Comparison of ENCODE assay signal across 18 cellular contexts in the genomic region with DNA sequence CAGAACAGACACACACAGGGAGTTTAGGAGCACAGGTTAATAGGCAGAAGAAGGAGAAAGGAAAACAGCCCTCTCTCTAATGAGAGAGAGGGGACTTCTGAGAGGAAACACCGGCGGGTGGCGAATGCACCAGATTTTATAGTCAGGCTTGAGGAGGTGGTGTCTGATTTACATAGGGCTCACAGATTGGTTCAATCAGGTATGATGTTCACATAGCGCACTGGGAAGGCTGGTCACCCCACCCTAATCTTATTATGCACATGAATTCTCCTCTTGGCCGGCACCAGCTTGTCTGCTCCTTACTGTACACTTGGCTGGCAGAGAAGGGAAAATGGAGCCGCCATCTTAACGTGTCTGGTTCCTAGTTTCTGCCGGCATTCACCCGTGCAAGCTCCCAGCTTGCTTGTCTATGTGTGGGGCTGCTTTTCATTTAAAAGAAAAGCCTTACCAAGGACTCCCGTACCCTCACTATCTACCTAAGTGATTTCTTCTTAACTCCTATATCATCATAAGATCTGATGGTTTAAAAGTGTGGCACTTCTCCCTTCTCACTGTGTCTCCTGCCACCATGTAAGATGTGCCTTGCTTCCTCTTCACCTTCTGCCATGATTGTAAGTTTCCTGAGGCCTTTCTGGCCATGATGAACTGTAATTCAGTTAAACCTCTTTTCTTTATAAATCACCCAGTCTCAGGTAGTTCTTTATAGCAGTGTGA.
"Had no signal": no experiment of that assay in that cellular context is flagged by ENCODE, and none has a peak within 500 bp of the region (broad histone marks: within the 10 kb centered on the region; RNA-seq: fewer than 3 reads in every experiment).

No MANE protein-coding gene starts in this region.

- H3K27me3 ChIP-seq: ascending aorta, neural progenitor cell, tibial nerve had no signal

- H3K9ac ChIP-seq: neural progenitor cell had no signal

- DNase-seq: activated CD4-positive, alpha-beta memory T cell treated with anti-CD3 and anti-CD28 coated beads, Interleukin-2, amount 10 ng/mL, durations not matched to agents 7 days and 5 days; activated CD4-positive, alpha-beta T cell treated with anti-CD3 and anti-CD28 coated beads for 48 hours; activated CD4-positive, CD25-positive, alpha-beta regulatory T cell; activated CD8-positive, alpha-beta memory T cell treated with anti-CD3 and anti-CD28 coated beads, Interleukin-2, amount 50 U/mL, for 4 hours; activated effector memory CD4-positive, alpha-beta T cell treated with Interleukin-2 at 50 U/mL for 16 hours; activated naive CD4-positive, alpha-beta T cell treated with anti-CD3 and anti-CD28 coated beads, Interleukin-2, amount 10 ng/mL, durations not matched to agents 7 days and 5 days; activated T-cell treated with anti-CD3 and anti-CD28 coated beads, Interleukin-2, amount 50 U/mL, for 4 hours; effector memory CD4-positive, alpha-beta T cell; naive thymus-derived CD4-positive, alpha-beta T cell; right cardiac atrium; T-helper 2 cell had no signal

- H3K4me1 ChIP-seq: ascending aorta, prostate gland, tibial nerve had no signal

- H3K9me3 Mint-ChIP-seq: activated CD4-positive, alpha-beta memory T cell treated with anti-CD3 and anti-CD28 coated beads, Interleukin-2, amount 10 ng/mL, durations not matched to agents 7 days and 5 days; activated naive CD4-positive, alpha-beta T cell treated with anti-CD3 and anti-CD28 coated beads, Interleukin-2, amount 10 ng/mL, durations not matched to agents 7 days and 5 days; activated T-cell treated with anti-CD3 and anti-CD28 coated beads, Interleukin-2, amount 50 U/mL, for 4 hours; dendritic cell treated with granulocyte-macrophage colony-stimulating factor and Interleukin-4, amounts not matched to agents 40 ng/mL and 50 ng/mL, for 4 days; memory B cell; naive thymus-derived CD4-positive, alpha-beta T cell; stimulated activated naive CD8-positive, alpha-beta T cell treated with anti-CD3 and anti-CD28 coated beads, Interleukin-15, Interleukin-2, amounts not matched to agents 100 ng/mL and 50 ng/mL, for 24 hours had no signal

- H3K27me3 Mint-ChIP-seq: memory B cell had no signal

- H3K36me3 Mint-ChIP-seq: activated naive CD4-positive, alpha-beta T cell treated with anti-CD3 and anti-CD28 coated beads, Interleukin-2, amount 10 ng/mL, durations not matched to agents 7 days and 5 days; memory B cell; naive thymus-derived CD4-positive, alpha-beta T cell had no signal

- H3K9me3 ChIP-seq: ascending aorta, prostate gland, tibial nerve had no signal

- H3K4me3 Mint-ChIP-seq: activated CD4-positive, alpha-beta memory T cell treated with anti-CD3 and anti-CD28 coated beads, Interleukin-2, amount 10 ng/mL, durations not matched to agents 7 days and 5 days; activated naive CD4-positive, alpha-beta T cell treated with anti-CD3 and anti-CD28 coated beads, Interleukin-2, amount 10 ng/mL, durations not matched to agents 7 days and 5 days; activated T-cell treated with anti-CD3 and anti-CD28 coated beads, Interleukin-2, amount 50 U/mL, for 4 hours; dendritic cell treated with granulocyte-macrophage colony-stimulating factor and Interleukin-4, amounts not matched to agents 40 ng/mL and 50 ng/mL, for 4 days; memory B cell; naive thymus-derived CD4-positive, alpha-beta T cell; neural progenitor cell; stimulated activated naive CD8-positive, alpha-beta T cell treated with anti-CD3 and anti-CD28 coated beads, Interleukin-15, Interleukin-2, amounts not matched to agents 100 ng/mL and 50 ng/mL, for 24 hours had no signal

- H3K36me3 ChIP-seq: ascending aorta, prostate gland, tibial nerve had no signal

- H3K4me2 ChIP-seq: neural progenitor cell had no signal

- H3K4me3 ChIP-seq: ascending aorta, neural progenitor cell, prostate gland, tibial nerve had no signal

- H3K27ac ChIP-seq: ascending aorta, neural progenitor cell, prostate gland, tibial nerve had no signal

- H3K27ac Mint-ChIP-seq: activated CD4-positive, alpha-beta memory T cell treated with anti-CD3 and anti-CD28 coated beads, Interleukin-2, amount 10 ng/mL, durations not matched to agents 7 days and 5 days; activated naive CD4-positive, alpha-beta T cell treated with anti-CD3 and anti-CD28 coated beads, Interleukin-2, amount 10 ng/mL, durations not matched to agents 7 days and 5 days; dendritic cell treated with granulocyte-macrophage colony-stimulating factor and Interleukin-4, amounts not matched to agents 40 ng/mL and 50 ng/mL, for 4 days; memory B cell; naive thymus-derived CD4-positive, alpha-beta T cell; neural progenitor cell; stimulated activated naive CD8-positive, alpha-beta T cell treated with anti-CD3 and anti-CD28 coated beads, Interleukin-15, Interleukin-2, amounts not matched to agents 100 ng/mL and 50 ng/mL, for 24 hours had no signal
